In genomic region chr1:92902406-92902744, GRCh38 we compare ENCODE assay signal across 16 cellular contexts. TPM values are rescaled to one million over a fixed set of nuclear protein-coding genes. Genes with fewer than 3 reads are reported as not detected.
DNase-seq lines count a peak whose midpoint lies in the region; ATAC-seq and TF ChIP-seq lines count a peak whose summit lies in the region.
"Had no signal": no experiment of that assay in that cellular context is flagged by ENCODE, and none has a peak within 500 bp of the region (broad histone marks: within the 10 kb centered on the region; RNA-seq: fewer than 3 reads in every experiment).

No MANE protein-coding gene starts in this region.

- TF ChIP-seq RAD21 in Ishikawa (IDR thresholded peaks at IDR 0.05; ENCODE audit: low read depth) = 0 out of 2 replicates have a peak, but pooled peaks have one; percentile 6

- no peak for TF ChIP-seq EP300 in Ishikawa (IDR thresholded peaks at IDR 0.05; ENCODE audit: borderline replicate concordance)

- H3K4me1 Mint-ChIP-seq in activated CD4-positive, alpha-beta T cell treated with anti-CD3 and anti-CD28 coated beads, Interleukin-2, amount 10 ng/mL, durations not matched to agents 7 days and 5 days = peaks cover 32% of the 10 kb centered on the region
- H3K4me1 Mint-ChIP-seq in WTC11 (no peaks in the 10 kb centered on the region), natural killer cell (peaks cover 12 to 29% of the 10 kb centered on the region in 2 donors)

- DNase-seq in activated CD4-positive, alpha-beta T cell treated with anti-CD3 and anti-CD28 coated beads, Interleukin-2, amount 10 ng/mL, durations not matched to agents 7 days and 5 days = no peak
- no peak for DNase-seq in activated CD4-positive, alpha-beta T cell treated with anti-CD3 and anti-CD28 coated beads, Interleukin-2, amount 50 U/mL, for 48 hours
- DNase-seq in WTC11 (ENCODE audit: low spot score) (no peak), natural killer cell (no peak), NCI-H1092 (lab: John Stamatoyannopoulos, UW) (no peak), NCI-H187 treated with DMSO at 0.1 percent for 48 hours (lab: John Stamatoyannopoulos, UW) (no peak)
- DNase-seq: AML-193; Calu3; CD4-positive, alpha-beta T cell; H7; NCI-H1048; NCI-H1694; NCI-H2171; SK-N-SH had no signal

- H3K27ac Mint-ChIP-seq in activated CD4-positive, alpha-beta T cell treated with anti-CD3 and anti-CD28 coated beads, Interleukin-2, amount 10 ng/mL, durations not matched to agents 7 days and 5 days = peak overlapping the region; percentile 75
- no peak overlapping the region for H3K27ac Mint-ChIP-seq in WTC11
- peak overlapping the region; percentile 81 to 82 for H3K27ac Mint-ChIP-seq in natural killer cell
- H3K27ac Mint-ChIP-seq: CD4-positive, alpha-beta T cell had no signal

- ATAC-seq in WTC11 (peak; percentile 50), natural killer cell (no peak), HG03469 (IDR thresholded peaks at IDR 0.05; ENCODE audit: unreplicated experiment) (no peak)

- no peaks in the 10 kb centered on the region for H3K27me3 Mint-ChIP-seq in activated CD4-positive, alpha-beta T cell treated with anti-CD3 and anti-CD28 coated beads, Interleukin-2, amount 10 ng/mL, durations not matched to agents 7 days and 5 days
- H3K27me3 Mint-ChIP-seq in WTC11 (ENCODE audit: low read depth) (no peaks in the 10 kb centered on the region; the same call in 1 of the 2 replicates), natural killer cell (ENCODE audit: low read depth in 2 of 2) (no peaks in the 10 kb centered on the region)
- H3K27me3 Mint-ChIP-seq: CD4-positive, alpha-beta T cell had no signal

- peaks cover 19% of the 10 kb centered on the region for H3K9me3 Mint-ChIP-seq in activated CD4-positive, alpha-beta T cell treated with anti-CD3 and anti-CD28 coated beads, Interleukin-2, amount 10 ng/mL, durations not matched to agents 7 days and 5 days
- H3K9me3 Mint-ChIP-seq in WTC11 (peaks cover 21% of the 10 kb centered on the region), natural killer cell (peaks cover 0 to 4% of the 10 kb centered on the region in 2 donors)

- CTCF ChIA-PET in activated CD4-positive, alpha-beta T cell treated with anti-CD3 and anti-CD28 coated beads, Interleukin-2, amount 10 ng/mL, durations not matched to agents 7 days and 5 days (lab: Charles Lee) = interaction anchor here (0.7 to 3.6 kb wide), 8 partner anchors 11 to 92 kb away, joined by 3 to 13 read pairs (median 6); partner anchors contain the start of gene RPL5
- CTCF ChIA-PET in WTC11 (lab: Charles Lee) = interaction anchor here (1.0 to 1.7 kb wide), 2 partner anchors 57 to 92 kb away, joined by 3 to 7 read pairs; no protein-coding TSS in a partner anchor

- intact Hi-C loops in natural killer cell (cut with micrococcal nuclease) = no loop called here

- TF ChIP-seq CTCF in WTC11 (IDR thresholded peaks at IDR 0.05) (no peak), natural killer cell (IDR thresholded peaks at IDR 0.05) (no peak)

- no peak overlapping the region for H3K4me3 Mint-ChIP-seq in activated CD4-positive, alpha-beta T cell treated with anti-CD3 and anti-CD28 coated beads, Interleukin-2, amount 10 ng/mL, durations not matched to agents 7 days and 5 days
- no peak overlapping the region for H3K4me3 Mint-ChIP-seq in WTC11
- no peak overlapping the region for H3K4me3 Mint-ChIP-seq in natural killer cell
- H3K4me3 Mint-ChIP-seq: CD4-positive, alpha-beta T cell had no signal

- peaks cover 50% of the 10 kb centered on the region for H3K36me3 Mint-ChIP-seq in activated CD4-positive, alpha-beta T cell treated with anti-CD3 and anti-CD28 coated beads, Interleukin-2, amount 10 ng/mL, durations not matched to agents 7 days and 5 days (ENCODE audit: low read depth)
- H3K36me3 Mint-ChIP-seq in WTC11 (peaks cover 4% of the 10 kb centered on the region), natural killer cell (peaks cover 6% of the 10 kb centered on the region)

- POLR2A ChIA-PET in activated CD4-positive, alpha-beta T cell treated with anti-CD3 and anti-CD28 coated beads, Interleukin-2, amount 10 ng/mL, durations not matched to agents 7 days and 5 days (lab: Charles Lee) = no interaction called here
- POLR2A ChIA-PET in WTC11 (lab: Charles Lee) = no interaction called here

TF ChIP-seq in Ishikawa, 13 proteins besides CTCF, POLR2A, EP300 and RAD21 (continues in another document):
- no peak for TF ChIP-seq ZBTB7A (IDR thresholded peaks at IDR 0.05; ENCODE audit: low read depth)
- no peak for TF ChIP-seq YY1 (IDR thresholded peaks at IDR 0.05; ENCODE audit: low read depth)
- no peak for TF ChIP-seq FOXM1 (IDR thresholded peaks at IDR 0.05; ENCODE audit: borderline replicate concordance, low read depth)
- TF ChIP-seq CREB1 (IDR thresholded peaks at IDR 0.05; ENCODE audit: low read depth) = no peak
- TF ChIP-seq, protein P1, sequence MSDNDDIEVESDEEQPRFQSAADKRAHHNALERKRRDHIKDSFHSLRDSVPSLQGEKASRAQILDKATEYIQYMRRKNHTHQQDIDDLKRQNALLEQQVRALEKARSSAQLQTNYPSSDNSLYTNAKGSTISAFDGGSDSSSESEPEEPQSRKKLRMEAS (IDR thresholded peaks at IDR 0.05) = no peak
- TF ChIP-seq, protein P2, sequence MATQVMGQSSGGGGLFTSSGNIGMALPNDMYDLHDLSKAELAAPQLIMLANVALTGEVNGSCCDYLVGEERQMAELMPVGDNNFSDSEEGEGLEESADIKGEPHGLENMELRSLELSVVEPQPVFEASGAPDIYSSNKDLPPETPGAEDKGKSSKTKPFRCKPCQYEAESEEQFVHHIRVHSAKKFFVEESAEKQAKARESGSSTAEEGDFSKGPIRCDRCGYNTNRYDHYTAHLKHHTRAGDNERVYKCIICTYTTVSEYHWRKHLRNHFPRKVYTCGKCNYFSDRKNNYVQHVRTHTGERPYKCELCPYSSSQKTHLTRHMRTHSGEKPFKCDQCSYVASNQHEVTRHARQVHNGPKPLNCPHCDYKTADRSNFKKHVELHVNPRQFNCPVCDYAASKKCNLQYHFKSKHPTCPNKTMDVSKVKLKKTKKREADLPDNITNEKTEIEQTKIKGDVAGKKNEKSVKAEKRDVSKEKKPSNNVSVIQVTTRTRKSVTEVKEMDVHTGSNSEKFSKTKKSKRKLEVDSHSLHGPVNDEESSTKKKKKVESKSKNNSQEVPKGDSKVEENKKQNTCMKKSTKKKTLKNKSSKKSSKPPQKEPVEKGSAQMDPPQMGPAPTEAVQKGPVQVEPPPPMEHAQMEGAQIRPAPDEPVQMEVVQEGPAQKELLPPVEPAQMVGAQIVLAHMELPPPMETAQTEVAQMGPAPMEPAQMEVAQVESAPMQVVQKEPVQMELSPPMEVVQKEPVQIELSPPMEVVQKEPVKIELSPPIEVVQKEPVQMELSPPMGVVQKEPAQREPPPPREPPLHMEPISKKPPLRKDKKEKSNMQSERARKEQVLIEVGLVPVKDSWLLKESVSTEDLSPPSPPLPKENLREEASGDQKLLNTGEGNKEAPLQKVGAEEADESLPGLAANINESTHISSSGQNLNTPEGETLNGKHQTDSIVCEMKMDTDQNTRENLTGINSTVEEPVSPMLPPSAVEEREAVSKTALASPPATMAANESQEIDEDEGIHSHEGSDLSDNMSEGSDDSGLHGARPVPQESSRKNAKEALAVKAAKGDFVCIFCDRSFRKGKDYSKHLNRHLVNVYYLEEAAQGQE (IDR thresholded peaks at IDR 0.05; ENCODE audit: low read depth) = no peak
- TF ChIP-seq TCF12 (IDR thresholded peaks at IDR 0.05; ENCODE audit: low read depth) = no peak
- no peak for TF ChIP-seq TAF1 (IDR thresholded peaks at IDR 0.05; ENCODE audit: low read depth)
- no peak for TF ChIP-seq EGR1 (IDR thresholded peaks at IDR 0.05)
- TF ChIP-seq NFIC (IDR thresholded peaks at IDR 0.05) = no peak

TF ChIP-seq in WTC11, 78 proteins besides CTCF, POLR2A, EP300 and RAD21:
- TF ChIP-seq PRRX2 (CRISPR knock-in tag; IDR thresholded peaks at IDR 0.05) (no peak), SMAD3 (CRISPR knock-in tag; IDR thresholded peaks at IDR 0.05; ENCODE audit: borderline replicate concordance) (no peak), EMX1 (CRISPR knock-in tag; IDR thresholded peaks at IDR 0.05) (no peak)

RNA-seq across cellular contexts. Expression of gene DIPK1A, which starts 58.9 kb away (rescaled TPM):
- 10 to 100 TPM; 17.7 to 19.1 TPM for total RNA-seq in activated CD4-positive, alpha-beta T cell treated with anti-CD3 and anti-CD28 coated beads, Interleukin-2, amount 10 ng/mL, durations not matched to agents 7 days and 5 days
- total RNA-seq in WTC11 (2021) = 4.4 to 4.8 TPM (median 4.7 TPM) in 3 replicates
- 10 to 100 TPM in 2 of 3 donors, 1 to 10 TPM in 1; 7.0 to 11.3 (median 11.2) TPM for total RNA-seq in natural killer cell
